Comparison of ENCODE assay signal across 8 cellular contexts in genomic region chr10:110495731-110496552, GRCh38. TPM values are rescaled to one million over a fixed set of nuclear protein-coding genes. Genes with fewer than 3 reads are reported as not detected.
DNase-seq lines count a peak whose midpoint lies in the region; ATAC-seq and TF ChIP-seq lines count a peak whose summit lies in the region.

No MANE protein-coding gene starts in this region.

- POLR2A ChIA-PET in A673 (lab: Charles Lee; ENCODE audit: low non-redundant PET): no interaction called here

- H3K9me3 ChIP-seq in A673 (ENCODE audit: low read depth, low read length, poor library complexity, severe bottlenecking) (no peaks in the 10 kb centered on the region), HUES64 (ENCODE audit: insufficient read depth, low read depth, low read length) (no peaks in the 10 kb centered on the region), muscle layer of colon (ENCODE audit: low read length) (no peaks in the 10 kb centered on the region)
- H3K9me3 ChIP-seq in effector memory CD4-positive, alpha-beta T cell (ENCODE audit: control insufficient read depth, low read length): no peaks in the 10 kb centered on the region

- TF ChIP-seq CTCF in A673 (conservative IDR thresholded peaks at IDR 0.05; ENCODE audit: low read depth, low read length): no peak

- ATAC-seq in HG02678 (IDR thresholded peaks at IDR 0.05; ENCODE audit: unreplicated experiment): no peak
- ATAC-seq in HG03457 (IDR thresholded peaks at IDR 0.05; ENCODE audit: unreplicated experiment): no peak

- no peaks in the 10 kb centered on the region for H3K36me3 ChIP-seq in A673 (ENCODE audit: insufficient read depth, low read length, poor library complexity, severe bottlenecking)
- no peaks in the 10 kb centered on the region for H3K36me3 ChIP-seq in HUES64 (ENCODE audit: insufficient read depth, low read length)
- H3K36me3 ChIP-seq in effector memory CD4-positive, alpha-beta T cell (ENCODE audit: control insufficient read depth, insufficient read depth, low read length): no peaks in the 10 kb centered on the region
- H3K36me3 ChIP-seq in muscle layer of colon (ENCODE audit: insufficient read depth, low read length): no peaks in the 10 kb centered on the region

- H3K4me1 ChIP-seq in A673 (ENCODE audit: insufficient read depth, low read length, poor library complexity, severe bottlenecking) (peaks cover 19% of the 10 kb centered on the region), HUES64 (ENCODE audit: insufficient read depth, low read length) (peaks cover 35% of the 10 kb centered on the region), muscle layer of colon (ENCODE audit: insufficient read depth, low read length) (peaks cover 48% of the 10 kb centered on the region)
- peaks cover 24% of the 10 kb centered on the region for H3K4me1 ChIP-seq in effector memory CD4-positive, alpha-beta T cell (ENCODE audit: control insufficient read depth, insufficient read depth, low read length, poor library complexity, severe bottlenecking)

- H3K4me3 ChIP-seq in A673 (ENCODE audit: low read depth, low read length, poor library complexity, severe bottlenecking) (peak overlapping the region; percentile 69), HUES64 (ENCODE audit: low read length) (peak overlapping the region; percentile 86), muscle layer of colon (ENCODE audit: low read depth in 1 of 2, low read length in 2 of 2) (peak overlapping the region in 1 of 2 donors; percentile 64)
- H3K4me3 ChIP-seq in effector memory CD4-positive, alpha-beta T cell (ENCODE audit: insufficient read depth, low read depth, low read length, poor library complexity, severe bottlenecking): peak overlapping the region; percentile 89

- H3K27me3 ChIP-seq in A673 (replicated peaks; ENCODE audit: insufficient read depth, low read depth, low read length, poor library complexity): no peaks in the 10 kb centered on the region
- peaks cover 39% of the 10 kb centered on the region for H3K27me3 ChIP-seq in HUES64 (ENCODE audit: insufficient read depth, low read length)
- H3K27me3 ChIP-seq in effector memory CD4-positive, alpha-beta T cell (replicated peaks; ENCODE audit: control insufficient read depth, insufficient read depth, low read length, poor library complexity, severe bottlenecking): no peaks in the 10 kb centered on the region
- H3K27me3 ChIP-seq in muscle layer of colon (ENCODE audit: control insufficient read depth in 1 of 2, insufficient read depth in 2 of 2, low read length in 2 of 2): no peaks in the 10 kb centered on the region

- CTCF ChIA-PET in A673 (lab: Charles Lee): no interaction called here

- WGBS in HUES64: 21% methylated on average over 25 of the region's 25 CpGs

- intact Hi-C loops in A673 (cut with micrococcal nuclease; ENCODE audit: unreplicated experiment): loop anchor here (5.0 kb wide), 1 partner anchor 189 kb away; no protein-coding TSS in a partner anchor

- H3K9ac ChIP-seq in HUES64 (ENCODE audit: low read depth, low read length): peak overlapping the region; percentile 55
- H3K9ac ChIP-seq in muscle layer of colon (ENCODE audit: low read length): peak overlapping the region; percentile 0

- H3K27ac ChIP-seq in A673 (ENCODE audit: low read depth, low read length, poor library complexity, severe bottlenecking): no peak overlapping the region
- H3K27ac ChIP-seq in HUES64 (ENCODE audit: low read depth, low read length): no peak overlapping the region
- H3K27ac ChIP-seq in effector memory CD4-positive, alpha-beta T cell (ENCODE audit: insufficient read depth, low read length, poor library complexity, severe bottlenecking): peak overlapping the region; percentile 51
- H3K27ac ChIP-seq in muscle layer of colon (ENCODE audit: low read depth, low read length): peak overlapping the region; percentile 47

- no TSS peak for BruUV-seq in A673 (replicated peaks; lab: Mats Ljungman, UMichigan)

- DNase-seq in A673 (ENCODE audit: low spot score) (peak; percentile 65), superior temporal gyrus (ENCODE audit: extremely low spot score) (peak; percentile 43)
- peak; percentile 22 to 51 for DNase-seq in activated CD4-positive, alpha-beta T cell treated with anti-CD3 and anti-CD28 coated beads, Interleukin-2, amount 50 U/mL, for 24 hours (ENCODE audit: low read depth in 1 of 2, low spot score in 1 of 2)
- DNase-seq in effector memory CD4-positive, alpha-beta T cell: peak; percentile 16 to 33 (median 24)

RNA-seq across cellular contexts. Expression of gene DUSP5, which starts 1.8 kb away (rescaled TPM):
- total RNA-seq in A673 (2021): 23.2 and 29.3 TPM in 2 replicates
- 22.3 TPM for polyA plus RNA-seq in HUES64 (2013, experiment 1 of 2)
- polyA plus RNA-seq in HUES64 (2013, experiment 2 of 2): 21.0 TPM

Comparison
In these comparisons a context has a peak if more than half of its experiments do, and no peak if none do; other contexts are left out.
1. H3K27ac ChIP-seq: peak in effector memory CD4-positive, alpha-beta T cell (single experiment) and muscle layer of colon (single experiment); none in A673 (single experiment) and HUES64 (single experiment).
2. Peak in every context shown above with its lines, with median percentiles within 50 percentile points of each other: DNase-seq.